9 cellular contexts compared by ENCODE assay signal in the genomic region with DNA sequence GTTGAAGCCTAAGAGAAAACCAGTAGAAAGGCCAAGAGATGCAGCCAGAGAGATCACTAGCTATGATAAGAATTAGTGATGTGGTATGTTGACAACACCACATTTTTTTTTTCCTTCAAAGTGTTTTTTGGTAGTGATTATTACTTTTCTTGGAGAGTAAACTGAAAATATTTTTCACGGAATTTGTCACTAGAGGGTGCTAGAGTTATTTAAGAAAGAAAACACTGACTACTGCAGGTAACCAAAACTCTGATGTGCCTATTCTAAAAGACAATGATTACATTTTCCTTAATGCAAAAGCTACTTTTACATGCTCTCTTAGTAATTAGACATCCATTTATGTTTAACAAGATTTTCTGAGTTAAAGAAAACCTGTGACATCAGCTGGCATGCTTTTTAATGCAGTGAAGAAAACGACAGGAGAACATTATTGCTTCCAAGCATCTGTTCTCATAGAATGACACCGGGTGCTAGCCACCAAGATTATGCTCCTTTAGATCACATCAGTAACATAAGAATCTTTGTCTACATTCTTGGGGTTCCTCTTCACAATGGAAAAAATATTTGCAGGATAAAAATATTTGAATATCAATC. TPM values are rescaled to one million over a fixed set of nuclear protein-coding genes. Genes with fewer than 3 reads are reported as not detected.
DNase-seq lines count a peak whose midpoint lies in the region; ATAC-seq, FAIRE-seq and TF ChIP-seq lines count a peak whose summit lies in the region.
"Had no signal": no experiment of that assay in that cellular context is flagged by ENCODE, and none has a peak within 500 bp of the region (broad histone marks: within the 10 kb centered on the region; RNA-seq: fewer than 3 reads in every experiment).

No MANE protein-coding gene starts in this region.

- no peaks in the 10 kb centered on the region for H4K20me1 ChIP-seq in DND-41 (ENCODE audit: insufficient read depth, low read length)

- DNase-seq in DND-41 (no peak), NCI-H82 (lab: John Stamatoyannopoulos, UW) (peak; percentile 54), endodermal cell (no peak), pancreas (no peak), posterior vena cava (ENCODE audit: low spot score) (no peak), right atrium auricular region (ENCODE audit: low spot score) (no peak)
- DNase-seq: naive B cell had no signal

- TF ChIP-seq CTCF in DND-41 (IDR thresholded peaks at IDR 0.05; ENCODE audit: borderline replicate concordance, extremely low read depth, low read length, poor library complexity, severe bottlenecking) = peak; percentile 61
- TF ChIP-seq CTCF in endodermal cell (conservative IDR thresholded peaks at IDR 0.05) = peak; percentile 79
- peak in 3 of 4 donors; percentile 36 to 40 (median 39) for TF ChIP-seq CTCF in pancreas (IDR thresholded peaks at IDR 0.05)
- peak in 1 of 2 donors; percentile 71 for TF ChIP-seq CTCF in right atrium auricular region (IDR thresholded peaks at IDR 0.05)

- H3K4me1 Mint-ChIP-seq in endodermal cell = peaks cover 9% of the 10 kb centered on the region
- H3K4me1 Mint-ChIP-seq: naive B cell had no signal

- ATAC-seq in DND-41 (ENCODE audit: insufficient read depth, low read depth) (0 out of 3 replicates have a peak, but pooled peaks have one; percentile 44), HG02610 (IDR thresholded peaks at IDR 0.05; ENCODE audit: unreplicated experiment) (peak; percentile 46), pancreas (peak in 3 of 4 donors; percentile 52 to 65 (median 52)), HG03097 (IDR thresholded peaks at IDR 0.05; ENCODE audit: low FRiP score, unreplicated experiment) (no peak)

- no peaks in the 10 kb centered on the region for H3K27me3 Mint-ChIP-seq in endodermal cell (ENCODE audit: insufficient read depth)

- FAIRE-seq in pancreas (lab: Jason Lieb, UNC) = peak; percentile 63

- peaks cover 2% of the 10 kb centered on the region for H3K36me3 Mint-ChIP-seq in endodermal cell (ENCODE audit: low read depth)
- H3K36me3 Mint-ChIP-seq: naive B cell had no signal

- no peak overlapping the region for H2AFZ ChIP-seq in DND-41 (ENCODE audit: low read depth, low read length)

- no peaks in the 10 kb centered on the region for H3K4me1 ChIP-seq in DND-41 (ENCODE audit: insufficient read depth, low read length)
- peaks cover 5% of the 10 kb centered on the region for H3K4me1 ChIP-seq in endodermal cell (ENCODE audit: control insufficient read depth, insufficient read depth, low read length)
- H3K4me1 ChIP-seq in pancreas = no peaks in the 10 kb centered on the region
- H3K4me1 ChIP-seq in right atrium auricular region = no peaks in the 10 kb centered on the region

- H3K36me3 ChIP-seq in DND-41 (ENCODE audit: insufficient read depth, low read length) (no peaks in the 10 kb centered on the region), endodermal cell (ENCODE audit: control insufficient read depth, insufficient read depth, low read length) (no peaks in the 10 kb centered on the region), pancreas (no peaks in the 10 kb centered on the region), right atrium auricular region (no peaks in the 10 kb centered on the region)

- no peaks in the 10 kb centered on the region for H3K79me2 ChIP-seq in DND-41 (ENCODE audit: insufficient read depth, low read length)

- no peak overlapping the region for H3K4me3 Mint-ChIP-seq in endodermal cell
- H3K4me3 Mint-ChIP-seq: naive B cell had no signal

- H3K27me3 ChIP-seq in DND-41 (ENCODE audit: insufficient read depth, low read length, poor library complexity) (no peaks in the 10 kb centered on the region), endodermal cell (ENCODE audit: control insufficient read depth, insufficient read depth, low read length, poor library complexity, severe bottlenecking) (no peaks in the 10 kb centered on the region), pancreas (no peaks in the 10 kb centered on the region), right atrium auricular region (no peaks in the 10 kb centered on the region)

- H3K9me3 ChIP-seq in DND-41 (ENCODE audit: insufficient read depth, low read length, severe bottlenecking) (no peaks in the 10 kb centered on the region), endodermal cell (ENCODE audit: control insufficient read depth, low read length) (no peaks in the 10 kb centered on the region), pancreas (no peaks in the 10 kb centered on the region), right atrium auricular region (no peaks in the 10 kb centered on the region)

- no peak overlapping the region for H3K4me3 ChIP-seq in DND-41 (ENCODE audit: low read depth in 1 of 2, low read length in 2 of 2)
- no peak overlapping the region for H3K4me3 ChIP-seq in endodermal cell (ENCODE audit: low read length)
- H3K4me3 ChIP-seq in pancreas = no peak overlapping the region
- no peak overlapping the region for H3K4me3 ChIP-seq in right atrium auricular region

- H3K9me3 Mint-ChIP-seq in endodermal cell = no peaks in the 10 kb centered on the region
- H3K9me3 Mint-ChIP-seq: naive B cell had no signal

- H3K9ac ChIP-seq in DND-41 (ENCODE audit: low read depth, low read length) (no peak overlapping the region), endodermal cell (ENCODE audit: extremely low read depth, low read length, poor library complexity, severe bottlenecking) (no peak overlapping the region)

- WGBS in endodermal cell (ENCODE audit: insufficient coverage in 1 of 2, insufficient read length in 1 of 2), 2 experiments = 59 to 100% methylated on average over 1 to 3 of the region's 3 CpGs
- WGBS in pancreas, 2 donors = 42 to 56% methylated on average over 3 of the region's 3 CpGs

- H3K27ac Mint-ChIP-seq in endodermal cell = no peak overlapping the region

- no peak overlapping the region for H3K27ac ChIP-seq in DND-41 (ENCODE audit: low read length)
- H3K27ac ChIP-seq in endodermal cell (ENCODE audit: low read depth, low read length) = no peak overlapping the region
- no peak overlapping the region for H3K27ac ChIP-seq in pancreas
- H3K27ac ChIP-seq in right atrium auricular region = no peak overlapping the region

- no peak overlapping the region for H3K4me2 ChIP-seq in DND-41 (ENCODE audit: insufficient read depth, low read length)

- intact Hi-C loops in pancreas (cut with DNase I) = loop anchor here (5.0 to 10.0 kb wide), 3 partner anchors 290 to 295 kb away; a partner anchor contains a TSS
- intact Hi-C loops in posterior vena cava (cut with DNase I) = loop anchor here in 1 of 2 donors (2.0 kb wide), 1 partner anchor 291 kb away; a partner anchor contains a TSS

RNA-seq across cellular contexts. Expression of a gene that starts 28.8 kb away (rescaled TPM):
- total RNA-seq in endodermal cell = 1 to 10 TPM; 6.0 to 8.1 TPM
- polyA plus RNA-seq in endodermal cell (2013, experiment 1 of 2) = 5.9 TPM
- polyA plus RNA-seq in endodermal cell (2013, experiment 2 of 2) = 6.5 TPM
- 1 to 10 TPM; 3.3 to 5.6 (median 4.3) TPM for total RNA-seq in pancreas
- polyA plus RNA-seq in pancreas = 1 to 10 TPM; 6.2 to 6.8 TPM
- total RNA-seq in posterior vena cava = 1 to 10 TPM; 3.8 to 4.7 TPM
- 1 to 10 TPM; 3.7 to 4.0 TPM for total RNA-seq in right atrium auricular region

RNA-seq across cellular contexts. Expression of a gene that starts 28.9 kb away (rescaled TPM):
- total RNA-seq in endodermal cell = 100 to 1,000 TPM in 1 of 2 donors, 10 to 100 TPM in 1; 78.3 to 101 TPM
- polyA plus RNA-seq in endodermal cell (2013, experiment 1 of 2) = 44.9 TPM
- polyA plus RNA-seq in endodermal cell (2013, experiment 2 of 2) = 44.9 TPM
- 10 to 100 TPM; 46.7 to 67.6 (median 55.5) TPM for total RNA-seq in pancreas
- polyA plus RNA-seq in pancreas = 10 to 100 TPM; 14.2 to 21.5 TPM
- total RNA-seq in posterior vena cava = 10 to 100 TPM; 39.6 to 44.2 TPM
- 10 to 100 TPM in 1 of 2 donors, 1 to 10 TPM in 1; 7.3 to 12.7 TPM for total RNA-seq in right atrium auricular region
